20 cellular contexts compared by ENCODE assay signal in the genomic region with DNA sequence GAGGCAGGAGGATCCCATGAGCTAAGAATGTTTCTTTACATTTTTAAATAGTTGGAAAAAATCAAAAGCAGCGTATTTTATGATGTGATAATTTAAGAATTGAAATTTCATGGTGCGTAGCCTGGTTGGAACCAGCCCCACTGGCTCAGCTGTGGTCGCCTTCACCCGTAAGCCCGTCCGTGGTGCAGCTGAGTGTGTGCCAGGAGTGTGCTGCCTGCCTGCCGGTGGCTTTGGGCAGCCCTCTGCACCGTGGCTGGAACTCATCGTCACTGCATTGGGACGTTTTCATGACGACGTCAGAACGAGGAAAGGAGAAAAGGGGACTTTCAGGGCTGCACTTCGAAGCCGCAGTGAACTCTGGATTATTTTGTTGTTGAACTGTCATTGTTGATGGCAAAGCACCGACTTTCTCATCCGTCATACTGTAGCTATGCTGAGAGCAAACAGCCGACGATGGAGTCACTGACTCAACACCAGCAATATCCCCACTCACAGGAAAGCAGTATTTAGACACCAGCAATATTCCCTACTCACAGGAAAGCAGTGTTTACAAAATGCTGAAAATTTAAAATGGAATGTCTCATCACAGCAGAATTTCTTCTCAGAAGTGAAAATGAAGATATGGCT. TPM values are rescaled to one million over a fixed set of nuclear protein-coding genes. Genes with fewer than 3 reads are reported as not detected.
DNase-seq lines count a peak whose midpoint lies in the region; ATAC-seq, FAIRE-seq and TF ChIP-seq lines count a peak whose summit lies in the region.
"Had no signal": no experiment of that assay in that cellular context is flagged by ENCODE, and none has a peak within 500 bp of the region (broad histone marks: within the 10 kb centered on the region; RNA-seq: fewer than 3 reads in every experiment).

No MANE protein-coding gene starts in this region.

- CTCF ChIA-PET in PC-3 (lab: Charles Lee): interaction anchor here (0.9 kb wide), 1 partner anchor 35 kb away, joined by 5 read pairs; the partner anchor contains the start of gene PCGF3
- CTCF ChIA-PET in activated CD8-positive, alpha-beta memory T cell treated with anti-CD3 and anti-CD28 coated beads, Interleukin-2, amount 10 ng/mL, durations not matched to agents 7 days and 5 days (lab: Charles Lee): interaction anchor here (1.0 to 2.7 kb wide), 5 partner anchors 8 to 116 kb away, joined by 3 to 12 read pairs (median 3); no protein-coding TSS in a partner anchor

- H3K9ac ChIP-seq in PC-3 (ENCODE audit: low read length): no peak overlapping the region
- H3K9ac ChIP-seq: SK-N-SH had no signal

- no peaks in the 10 kb centered on the region for H3F3A ChIP-seq in PC-3 (ENCODE audit: low read length, unreplicated experiment)

- TF ChIP-seq CTCF in PC-3 (conservative IDR thresholded peaks at IDR 0.05; ENCODE audit: low read depth, low read length) (no peak), bronchial epithelial cell (IDR thresholded peaks at IDR 0.05; ENCODE audit: insufficient read depth, low read length, severe bottlenecking) (no peak)

- H3K4me1 ChIP-seq in PC-3 (ENCODE audit: insufficient read depth, low read length): no peaks in the 10 kb centered on the region

- H3K79me2 ChIP-seq in PC-3 (ENCODE audit: low read length): no peaks in the 10 kb centered on the region

- H4K20me1 ChIP-seq in PC-3 (ENCODE audit: low read length): no peaks in the 10 kb centered on the region

- H3K36me3 ChIP-seq in PC-3 (ENCODE audit: low read depth, low read length): no peaks in the 10 kb centered on the region; the same call in 1 of the 2 replicates
- peaks cover 5% of the 10 kb centered on the region for H3K36me3 ChIP-seq in bronchial epithelial cell (ENCODE audit: control insufficient read depth, insufficient read depth, low read length)
- H3K36me3 ChIP-seq in H7 (replicated peaks; ENCODE audit: control insufficient read depth, insufficient read depth, low read length): peaks cover 12% of the 10 kb centered on the region

- H3K9me3 ChIP-seq in PC-3 (ENCODE audit: low read length): no peaks in the 10 kb centered on the region
- H3K9me3 ChIP-seq: SK-N-SH had no signal

- peak; percentile 86 for FAIRE-seq in bronchial epithelial cell (lab: Jason Lieb, UNC)
- FAIRE-seq: HepG2 had no signal

- no peak overlapping the region for H3K27ac ChIP-seq in PC-3 (ENCODE audit: low read length)
- H3K27ac ChIP-seq: C4-2B had no signal

- H3K27me3 ChIP-seq in PC-3 (ENCODE audit: low read length) (no peaks in the 10 kb centered on the region), bronchial epithelial cell (ENCODE audit: control insufficient read depth, insufficient read depth, low read length) (no peaks in the 10 kb centered on the region), H7 (ENCODE audit: control insufficient read depth, insufficient read depth, low read length) (no peaks in the 10 kb centered on the region)

- intact Hi-C loops in PC-3 (cut with micrococcal nuclease): no loop called here

- DNase-seq in PC-3: peak; percentile 20
- DNase-seq in bronchial epithelial cell (ENCODE audit: low read depth): no peak
- peak; percentile 82 for DNase-seq in iris pigment epithelial cell (ENCODE audit: low read depth)
- no peak for DNase-seq in DMS153 treated with DMSO at 0.1 percent for 48 hours (lab: John Stamatoyannopoulos, UW; ENCODE audit: unreplicated experiment)
- DNase-seq in activated CD8-positive, alpha-beta memory T cell treated with anti-CD3 and anti-CD28 coated beads, Interleukin-2, amount 10 ng/mL, durations not matched to agents 7 days and 5 days: no peak
- no peak for DNase-seq in H7
- DNase-seq: COR-L47, DMS153, H9, Karpas-422, MM.1S, NCI-H1105 treated with DMSO at 0.1 percent for 48 hours, NCI-H1930, NCI-H524, OCI-M1, SK-N-SH had no signal

- no peaks in the 10 kb centered on the region for H3K4me1 Mint-ChIP-seq in activated CD8-positive, alpha-beta memory T cell treated with anti-CD3 and anti-CD28 coated beads, Interleukin-2, amount 10 ng/mL, durations not matched to agents 7 days and 5 days
- H3K4me1 Mint-ChIP-seq: H9 had no signal

- no peak overlapping the region for H3K4me3 ChIP-seq in PC-3 (ENCODE audit: low read length)
- no peak overlapping the region for H3K4me3 ChIP-seq in bronchial epithelial cell (ENCODE audit: low read depth, low read length)
- no peak overlapping the region for H3K4me3 ChIP-seq in H7 (ENCODE audit: insufficient read depth, low read depth, low read length)

- H3K36me3 Mint-ChIP-seq in activated CD8-positive, alpha-beta memory T cell treated with anti-CD3 and anti-CD28 coated beads, Interleukin-2, amount 10 ng/mL, durations not matched to agents 7 days and 5 days: peaks cover 6% of the 10 kb centered on the region

- no peaks in the 10 kb centered on the region for H3K9me3 Mint-ChIP-seq in activated CD8-positive, alpha-beta memory T cell treated with anti-CD3 and anti-CD28 coated beads, Interleukin-2, amount 10 ng/mL, durations not matched to agents 7 days and 5 days (ENCODE audit: low read depth)

- no peak overlapping the region for H3K27ac Mint-ChIP-seq in activated CD8-positive, alpha-beta memory T cell treated with anti-CD3 and anti-CD28 coated beads, Interleukin-2, amount 10 ng/mL, durations not matched to agents 7 days and 5 days

- ATAC-seq in PC-3 (peak; percentile 70; the same call in 1 of the 2 replicates), HG03565 (IDR thresholded peaks at IDR 0.05; ENCODE audit: unreplicated experiment) (no peak)
- no peak for ATAC-seq in activated CD8-positive, alpha-beta memory T cell treated with anti-CD3 and anti-CD28 coated beads, Interleukin-2, amount 10 ng/mL, durations not matched to agents 7 days and 5 days
- ATAC-seq: HepG2, Right ventricle myocardium inferior had no signal

- no peak overlapping the region for H2AFZ ChIP-seq in PC-3 (ENCODE audit: low read length)

- POLR2A ChIA-PET in PC-3 (lab: Charles Lee; ENCODE audit: unreplicated experiment): interaction anchor here (0.7 kb wide), 1 partner anchor 246 kb away, joined by 4 read pairs; no protein-coding TSS in a partner anchor

- BruUV-seq in PC-3 (replicated peaks; lab: Mats Ljungman, UMichigan): no TSS peak

- no peak overlapping the region for H3K4me2 ChIP-seq in PC-3 (ENCODE audit: low read length)
- H3K4me2 ChIP-seq: SK-N-SH had no signal

- no peaks in the 10 kb centered on the region for H3K9me2 ChIP-seq in PC-3 (replicated peaks; ENCODE audit: low read length)
- H3K9me2 ChIP-seq: SK-N-SH had no signal

- no peak overlapping the region for H3K4me3 Mint-ChIP-seq in activated CD8-positive, alpha-beta memory T cell treated with anti-CD3 and anti-CD28 coated beads, Interleukin-2, amount 10 ng/mL, durations not matched to agents 7 days and 5 days
- H3K4me3 Mint-ChIP-seq: H9 had no signal

- no peaks in the 10 kb centered on the region for H3K27me3 Mint-ChIP-seq in activated CD8-positive, alpha-beta memory T cell treated with anti-CD3 and anti-CD28 coated beads, Interleukin-2, amount 10 ng/mL, durations not matched to agents 7 days and 5 days

RNA-seq across cellular contexts. Expression of gene PCGF3, which starts 35.1 kb away (rescaled TPM):
- total RNA-seq in PC-3 (2014; rRNA removed) (31.5 and 49.5 TPM in 2 replicates), bronchial epithelial cell (30.5 and 40.1 TPM in 2 replicates)
- 10 to 100 TPM; 38.9 to 49.0 TPM for total RNA-seq in activated CD8-positive, alpha-beta memory T cell treated with anti-CD3 and anti-CD28 coated beads, Interleukin-2, amount 10 ng/mL, durations not matched to agents 7 days and 5 days
- total RNA-seq in H7 (2014; rRNA removed; shearing (Covaris generic)): 53.6 and 57.9 TPM in 2 replicates

RNA-seq across cellular contexts. Expression of gene SLC49A3, which starts 51.8 kb away (rescaled TPM):
- not detected in 2 replicates for total RNA-seq in PC-3 (2014; rRNA removed)
- total RNA-seq in bronchial epithelial cell: 0.53 and 1.7 TPM in 2 replicates
- total RNA-seq in activated CD8-positive, alpha-beta memory T cell treated with anti-CD3 and anti-CD28 coated beads, Interleukin-2, amount 10 ng/mL, durations not matched to agents 7 days and 5 days: 1 to 10 TPM; 1.1 to 1.5 TPM
- total RNA-seq in H7 (2014; rRNA removed; shearing (Covaris generic)): 2.0 and 4.1 TPM in 2 replicates

Comparison
In these comparisons a context has a peak if more than half of its experiments do, and no peak if none do; other contexts are left out.
1. DNase-seq: peak in PC-3 (single experiment) and iris pigment epithelial cell (single experiment); none in bronchial epithelial cell (single experiment), DMS153 treated with DMSO at 0.1 percent for 48 hours (single experiment), activated CD8-positive, alpha-beta memory T cell treated with anti-CD3 and anti-CD28 coated beads, Interleukin-2, amount 10 ng/mL, durations not matched to agents 7 days and 5 days (single experiment) and H7 (single experiment).